In the genomic region with DNA sequence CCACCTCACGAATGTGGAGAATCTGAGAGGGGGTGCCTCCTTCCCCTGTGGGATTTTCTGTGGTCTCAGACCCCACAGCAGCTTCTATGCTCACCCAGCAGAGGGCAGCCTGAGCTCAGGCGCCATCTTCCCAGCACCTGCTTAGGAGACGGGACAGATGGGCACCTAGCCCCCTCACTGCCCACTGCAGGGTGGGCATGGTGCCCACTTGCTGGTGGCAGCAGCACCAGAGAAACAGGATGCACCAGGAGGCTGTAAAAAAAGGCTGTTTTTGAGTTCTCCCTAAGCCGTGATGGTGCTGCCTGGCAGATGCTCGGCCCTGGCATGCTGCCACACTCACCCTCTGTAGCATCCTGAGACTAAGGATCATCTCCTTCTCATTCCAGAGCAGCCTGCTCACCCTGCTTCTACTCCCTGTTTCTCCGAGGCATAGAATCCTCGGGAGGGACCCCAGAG, we compare ENCODE assay signal across 1 cellular context.
TF ChIP-seq lines count a peak whose summit lies in the region.

No MANE protein-coding gene starts in this region.

TF ChIP-seq in SK-N-SH, 30 proteins besides CTCF, POLR2A, EP300 and RAD21 (continued from another document):
- TF ChIP-seq TEAD4 (IDR thresholded peaks at IDR 0.05; ENCODE audit: borderline replicate concordance, insufficient read depth) (no peak), TCF12 (IDR thresholded peaks at IDR 0.05) (peak; percentile 61), NFIC (IDR thresholded peaks at IDR 0.05; ENCODE audit: borderline replicate concordance) (peak; percentile 85), FOXM1 (IDR thresholded peaks at IDR 0.05; ENCODE audit: low read depth) (no peak), JUND (IDR thresholded peaks at IDR 0.05) (no peak), CHD2 (IDR thresholded peaks at IDR 0.05; ENCODE audit: low read length, partially characterized antibody) (peak; percentile 61), FOXJ3 (CRISPR knock-in tag; IDR thresholded peaks at IDR 0.05) (no peak), MEF2A (IDR thresholded peaks at IDR 0.05; ENCODE audit: borderline replicate concordance, low read depth) (no peak), MXI1 (IDR thresholded peaks at IDR 0.05; ENCODE audit: low read depth, low read length) (no peak)
- TF ChIP-seq, protein P1, sequence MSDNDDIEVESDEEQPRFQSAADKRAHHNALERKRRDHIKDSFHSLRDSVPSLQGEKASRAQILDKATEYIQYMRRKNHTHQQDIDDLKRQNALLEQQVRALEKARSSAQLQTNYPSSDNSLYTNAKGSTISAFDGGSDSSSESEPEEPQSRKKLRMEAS (IDR thresholded peaks at IDR 0.05; ENCODE audit: low read depth) = peak; percentile 28; the same call in 1 of the 2 replicates
- TF ChIP-seq, protein P2, sequence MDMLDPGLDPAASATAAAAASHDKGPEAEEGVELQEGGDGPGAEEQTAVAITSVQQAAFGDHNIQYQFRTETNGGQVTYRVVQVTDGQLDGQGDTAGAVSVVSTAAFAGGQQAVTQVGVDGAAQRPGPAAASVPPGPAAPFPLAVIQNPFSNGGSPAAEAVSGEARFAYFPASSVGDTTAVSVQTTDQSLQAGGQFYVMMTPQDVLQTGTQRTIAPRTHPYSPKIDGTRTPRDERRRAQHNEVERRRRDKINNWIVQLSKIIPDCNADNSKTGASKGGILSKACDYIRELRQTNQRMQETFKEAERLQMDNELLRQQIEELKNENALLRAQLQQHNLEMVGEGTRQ (IDR thresholded peaks at IDR 0.05; ENCODE audit: borderline replicate concordance, low read depth, low read length) = no peak
- TF ChIP-seq, protein P3, sequence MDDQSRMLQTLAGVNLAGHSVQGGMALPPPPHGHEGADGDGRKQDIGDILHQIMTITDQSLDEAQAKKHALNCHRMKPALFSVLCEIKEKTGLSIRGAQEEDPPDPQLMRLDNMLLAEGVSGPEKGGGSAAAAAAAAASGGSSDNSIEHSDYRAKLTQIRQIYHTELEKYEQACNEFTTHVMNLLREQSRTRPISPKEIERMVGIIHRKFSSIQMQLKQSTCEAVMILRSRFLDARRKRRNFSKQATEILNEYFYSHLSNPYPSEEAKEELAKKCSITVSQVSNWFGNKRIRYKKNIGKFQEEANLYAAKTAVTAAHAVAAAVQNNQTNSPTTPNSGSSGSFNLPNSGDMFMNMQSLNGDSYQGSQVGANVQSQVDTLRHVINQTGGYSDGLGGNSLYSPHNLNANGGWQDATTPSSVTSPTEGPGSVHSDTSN (IDR thresholded peaks at IDR 0.05) = 0 out of 2 replicates have a peak, but pooled peaks have one; percentile 20
